24 cellular contexts compared by ENCODE assay signal in genomic region chr2:210009106-210009505, GRCh38. TPM values are rescaled to one million over a fixed set of nuclear protein-coding genes. Genes with fewer than 3 reads are reported as not detected.
DNase-seq lines count a peak whose midpoint lies in the region; ATAC-seq and TF ChIP-seq lines count a peak whose summit lies in the region.
"Had no signal": no experiment of that assay in that cellular context is flagged by ENCODE, and none has a peak within 500 bp of the region (broad histone marks: within the 10 kb centered on the region; RNA-seq: fewer than 3 reads in every experiment).

No MANE protein-coding gene starts in this region.

- H3K27me3 ChIP-seq in cardiac muscle cell (no peaks in the 10 kb centered on the region), heart right ventricle (no peaks in the 10 kb centered on the region)
- H3K27me3 ChIP-seq: BLaER1 treated with 17β-estradiol and CSF1 and Interleukin-3, amounts not matched to agents 10 nM and 100 nM; SJSA1 had no signal

- TF ChIP-seq CTCF in cardiac muscle cell (IDR thresholded peaks at IDR 0.05; ENCODE audit: low read depth, low read length) (no peak), heart right ventricle (IDR thresholded peaks at IDR 0.05) (no peak), VCaP (conservative IDR thresholded peaks at IDR 0.05) (no peak)

- 69 to 71% methylated on average over 7 of the region's 7 CpGs for WGBS in heart right ventricle, 2 donors

- peaks cover 77% of the 10 kb centered on the region for H3K36me3 Mint-ChIP-seq in stimulated activated effector memory CD8-positive, alpha-beta T cell treated with anti-CD3 and anti-CD28 coated beads, Interleukin-12 subunit alpha, Interleukin-12 subunit beta, amount 100 ng/mL, for 72 hours

- intact Hi-C loops in heart right ventricle (cut with DNase I), result loop anchor here in 1 of 10 donors (10.0 kb wide), 1 partner anchor 166 kb away; the partner anchor contains the start of gene KANSL1L

- H3K4me1 ChIP-seq in cardiac muscle cell (ENCODE audit: low read depth), result peaks cover 37% of the 10 kb centered on the region
- peaks cover 0 to 51% (median 39%) of the 10 kb centered on the region in 9 donors for H3K4me1 ChIP-seq in heart right ventricle

- peak overlapping the region; percentile 18 for H3K27ac ChIP-seq in cardiac muscle cell
- H3K27ac ChIP-seq in heart right ventricle, result no peak overlapping the region
- H3K27ac ChIP-seq in VCaP, result 0 out of 2 replicates have a peak overlapping the region, but pooled peaks have one; percentile 4
- H3K27ac ChIP-seq: 22Rv1, SJSA1 had no signal

- H3K4me1 Mint-ChIP-seq in stimulated activated effector memory CD8-positive, alpha-beta T cell treated with anti-CD3 and anti-CD28 coated beads, Interleukin-12 subunit alpha, Interleukin-12 subunit beta, amount 100 ng/mL, for 72 hours, result peaks cover 61% of the 10 kb centered on the region

- H3K9me3 Mint-ChIP-seq in stimulated activated effector memory CD8-positive, alpha-beta T cell treated with anti-CD3 and anti-CD28 coated beads, Interleukin-12 subunit alpha, Interleukin-12 subunit beta, amount 100 ng/mL, for 72 hours, result no peaks in the 10 kb centered on the region
- H3K9me3 Mint-ChIP-seq: GM23338 had no signal

- H3K9me3 ChIP-seq in cardiac muscle cell (ENCODE audit: low read depth), result peaks cover 3% of the 10 kb centered on the region
- no peaks in the 10 kb centered on the region for H3K9me3 ChIP-seq in heart right ventricle
- H3K9me3 ChIP-seq: Caco-2, HAP-1, SJSA1 had no signal

- DNase-seq in activated CD4-positive, CD25-positive, alpha-beta regulatory T cell (lab: John Stamatoyannopoulos, UW), result no peak
- DNase-seq in cardiac muscle cell (ENCODE audit: low read depth in 1 of 2, low spot score in 1 of 2) (no peak), heart right ventricle (no peak), superior temporal gyrus (ENCODE audit: extremely low spot score) (no peak)
- DNase-seq in stimulated activated effector memory CD8-positive, alpha-beta T cell treated with anti-CD3 and anti-CD28 coated beads, Interleukin-12 subunit alpha, Interleukin-12 subunit beta, amount 100 ng/mL, for 72 hours (ENCODE audit: low spot score in 2 of 2), result no peak
- DNase-seq in stimulated activated naive CD4-positive, alpha-beta T cell treated with Interleukin-2 at 50 U/mL for 16 hours (lab: John Stamatoyannopoulos, UW), result no peak
- DNase-seq: ACHN; Caco-2; CD4-positive, alpha-beta memory T cell; DMS 273 treated with DMSO at 0.1 percent for 48 hours; DMS79 treated with DMSO at 0.1 percent for 48 hours; Karpas-422; NCI-H1417; NCI-H187; NCI-H446; NCI-H526 had no signal

- peak overlapping the region; percentile 48 for H3K27ac Mint-ChIP-seq in stimulated activated effector memory CD8-positive, alpha-beta T cell treated with anti-CD3 and anti-CD28 coated beads, Interleukin-12 subunit alpha, Interleukin-12 subunit beta, amount 100 ng/mL, for 72 hours
- H3K27ac Mint-ChIP-seq: GM23338 had no signal

- H3K36me3 ChIP-seq in cardiac muscle cell (no peaks in the 10 kb centered on the region), heart right ventricle (peaks cover 0 to 81% (median 1%) of the 10 kb centered on the region in 9 donors)

- ATAC-seq in activated CD4-positive, CD25-positive, alpha-beta regulatory T cell treated with anti-CD3 and anti-CD28 coated beads, Interleukin-2, amount 50 U/mL, for 24 hours, result peak; percentile 77 to 81
- ATAC-seq in heart right ventricle, result no peak
- ATAC-seq in stimulated activated effector memory CD8-positive, alpha-beta T cell treated with anti-CD3 and anti-CD28 coated beads, Interleukin-12 subunit alpha, Interleukin-12 subunit beta, amount 100 ng/mL, for 72 hours, result peak; percentile 97
- ATAC-seq: GM23338, Right ventricle myocardium inferior had no signal

- H3K4me3 ChIP-seq in cardiac muscle cell, result no peak overlapping the region
- H3K4me3 ChIP-seq in heart right ventricle, result no peak overlapping the region
- H3K4me3 ChIP-seq: BLaER1 treated with 17β-estradiol and CSF1 and Interleukin-3, amounts not matched to agents 10 nM and 100 nM; GM23338; HAP-1; SJSA1 had no signal

- no peak overlapping the region for H3K4me3 Mint-ChIP-seq in stimulated activated effector memory CD8-positive, alpha-beta T cell treated with anti-CD3 and anti-CD28 coated beads, Interleukin-12 subunit alpha, Interleukin-12 subunit beta, amount 100 ng/mL, for 72 hours
- H3K4me3 Mint-ChIP-seq: CD4-positive, alpha-beta memory T cell; GM23338 had no signal

RNA-seq across cellular contexts. Expression of gene RPE, which starts 6.7 kb away (rescaled TPM):
- total RNA-seq in cardiac muscle cell (57.4 and 63.1 TPM in 2 replicates), heart right ventricle (10 to 100 TPM; 12.4 to 25.6 (median 15.1) TPM)
- polyA plus RNA-seq in cardiac muscle cell (35.7 and 39.3 TPM in 2 replicates), heart right ventricle (10 to 100 TPM in 1 of 2 donors, 1 to 10 TPM in 1; 8.0 to 12.9 TPM)

Comparison
In these comparisons a context has a peak if more than half of its experiments do, and no peak if none do; other contexts are left out.
1. H3K27ac ChIP-seq: peak in cardiac muscle cell (single experiment) and VCaP (single experiment); none in heart right ventricle (0 of 10).
2. ATAC-seq: peak in activated CD4-positive, CD25-positive, alpha-beta regulatory T cell treated with anti-CD3 and anti-CD28 coated beads, Interleukin-2, amount 50 U/mL, for 24 hours (2 of 2) and stimulated activated effector memory CD8-positive, alpha-beta T cell treated with anti-CD3 and anti-CD28 coated beads, Interleukin-12 subunit alpha, Interleukin-12 subunit beta, amount 100 ng/mL, for 72 hours (single experiment); none in heart right ventricle (0 of 8).